In the genomic region with DNA sequence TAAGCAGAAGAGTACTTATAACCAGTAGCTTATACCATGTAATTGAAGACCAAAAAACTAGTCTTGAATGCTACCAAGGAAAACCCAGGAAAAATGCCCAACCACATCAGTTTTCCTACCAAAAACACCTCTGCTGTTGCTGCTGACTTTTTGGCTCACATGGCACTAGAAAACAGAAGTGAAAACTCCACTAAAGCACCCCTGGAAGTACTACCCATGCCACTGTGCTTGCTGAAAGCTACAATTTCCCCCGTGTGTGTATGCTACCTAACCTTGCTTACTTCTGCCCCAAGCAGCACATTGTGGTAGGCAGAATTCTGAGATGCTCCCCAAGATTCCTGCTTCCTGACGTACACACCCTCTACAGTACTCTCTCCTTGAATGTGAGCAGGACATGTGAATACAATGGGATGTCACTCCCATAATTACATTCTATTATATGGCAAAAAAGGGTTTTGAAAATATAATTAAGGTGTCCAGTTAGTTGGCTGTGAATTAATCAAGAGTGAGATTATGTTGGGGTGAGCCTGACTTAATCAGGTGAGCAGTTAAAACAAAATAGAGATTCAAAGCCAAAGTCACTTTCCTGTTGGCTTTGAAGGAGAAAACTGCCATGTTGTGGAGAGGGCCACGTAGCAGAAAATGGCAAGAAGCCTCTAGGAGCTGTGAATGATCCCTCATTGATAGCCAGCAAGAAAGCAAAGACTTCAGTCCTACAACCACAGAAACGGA, we compare ENCODE assay signal across 12 cellular contexts.
DNase-seq lines count a peak whose midpoint lies in the region; ATAC-seq lines count a peak whose summit lies in the region.
"Had no signal": no experiment of that assay in that cellular context is flagged by ENCODE, and none has a peak within 500 bp of the region (broad histone marks: within the 10 kb centered on the region; RNA-seq: fewer than 3 reads in every experiment).

No MANE protein-coding gene starts in this region.

- peak overlapping the region in 2 of 8 donors; percentile 17 to 48 for H3K4me3 Mint-ChIP-seq in naive B cell
- H3K4me3 Mint-ChIP-seq: activated CD4-positive, alpha-beta T cell treated with anti-CD3 and anti-CD28 coated beads, Interleukin-2, amount 10 ng/mL, durations not matched to agents 7 days and 5 days; dendritic cell treated with granulocyte-macrophage colony-stimulating factor and Interleukin-4, amounts not matched to agents 40 ng/mL and 50 ng/mL, for 4 days had no signal

- ATAC-seq in GM18861 (IDR thresholded peaks at IDR 0.05; ENCODE audit: unreplicated experiment) (peak; percentile 30), HG02588 (IDR thresholded peaks at IDR 0.05; ENCODE audit: unreplicated experiment) (peak; percentile 34), naive B cell (ENCODE audit: low read depth in 2 of 2) (peak; percentile 91 to 93), HG03039 (IDR thresholded peaks at IDR 0.05; ENCODE audit: unreplicated experiment) (no peak)

- H3K36me3 Mint-ChIP-seq in naive B cell: no peaks in the 10 kb centered on the region

- DNase-seq in MV-4-11 (lab: John Stamatoyannopoulos, UW) (peak; percentile 42), naive B cell (peak; percentile 48), mucosa of gallbladder (ENCODE audit: low spot score) (no peak), NCI-H1436 (lab: John Stamatoyannopoulos, UW) (no peak), COR-L47 (lab: John Stamatoyannopoulos, UW) (no peak)
- DNase-seq: activated CD4-positive, alpha-beta T cell treated with anti-CD3 and anti-CD28 coated beads, Interleukin-2, amount 10 ng/mL, durations not matched to agents 7 days and 5 days; aorta; NCI-H226 had no signal

- no peaks in the 10 kb centered on the region for H3K27me3 Mint-ChIP-seq in naive B cell
- H3K27me3 Mint-ChIP-seq: dendritic cell treated with granulocyte-macrophage colony-stimulating factor and Interleukin-4, amounts not matched to agents 40 ng/mL and 50 ng/mL, for 4 days had no signal

- peaks cover 37 to 67% (median 63%) of the 10 kb centered on the region in 3 donors for H3K4me1 Mint-ChIP-seq in naive B cell
- H3K4me1 Mint-ChIP-seq: activated CD4-positive, alpha-beta T cell treated with anti-CD3 and anti-CD28 coated beads, Interleukin-2, amount 10 ng/mL, durations not matched to agents 7 days and 5 days had no signal

- peak overlapping the region in 5 of 6 donors; percentile 1 to 85 (median 48) for H3K27ac Mint-ChIP-seq in naive B cell
- H3K27ac Mint-ChIP-seq: activated CD4-positive, alpha-beta T cell treated with anti-CD3 and anti-CD28 coated beads, Interleukin-2, amount 10 ng/mL, durations not matched to agents 7 days and 5 days; dendritic cell treated with granulocyte-macrophage colony-stimulating factor and Interleukin-4, amounts not matched to agents 40 ng/mL and 50 ng/mL, for 4 days had no signal

- no peaks in the 10 kb centered on the region for H3K9me3 Mint-ChIP-seq in naive B cell
- H3K9me3 Mint-ChIP-seq: activated CD4-positive, alpha-beta T cell treated with anti-CD3 and anti-CD28 coated beads, Interleukin-2, amount 10 ng/mL, durations not matched to agents 7 days and 5 days; dendritic cell treated with granulocyte-macrophage colony-stimulating factor and Interleukin-4, amounts not matched to agents 40 ng/mL and 50 ng/mL, for 4 days had no signal

Comparison
In these comparisons a context has a peak if more than half of its experiments do, and no peak if none do; other contexts are left out.
1. DNase-seq: peak in MV-4-11 (single experiment) and naive B cell (single experiment); none in mucosa of gallbladder (single experiment), NCI-H1436 (single experiment) and COR-L47 (single experiment).